28 cellular contexts compared by ENCODE assay signal in genomic region chr17:61177351-61177750, GRCh38.
"Had no signal": no experiment of that assay in that cellular context is flagged by ENCODE, and none has a peak within 500 bp of the region (broad histone marks: within the 10 kb centered on the region; RNA-seq: fewer than 3 reads in every experiment).

No MANE protein-coding gene starts in this region.

- H3K27ac Mint-ChIP-seq: naive thymus-derived CD4-positive, alpha-beta T cell; neural progenitor cell; progenitor cell of endocrine pancreas; stimulated activated effector memory CD8-positive, alpha-beta T cell treated with anti-CD3 and anti-CD28 coated beads, Interleukin-12 subunit alpha, Interleukin-12 subunit beta, amount 100 ng/mL, for 72 hours; stimulated activated naive B cell treated with anti-CD40 and anti-IgM and Interleukin-4, amounts not matched to agents 10 μg/mL and 1 μg/mL and 100 μg/mL, for 72 hours; stimulated activated naive CD8-positive, alpha-beta T cell treated with anti-CD3 and anti-CD28 coated beads, Interleukin-15, Interleukin-2, amounts not matched to agents 100 ng/mL and 50 ng/mL, for 24 hours had no signal

- H3K4me1 ChIP-seq: parathyroid adenoma, psoas muscle, right lobe of liver, sigmoid colon, stomach, upper lobe of left lung, uterus had no signal

- H3K79me2 ChIP-seq: parathyroid adenoma had no signal

- H3K4me1 Mint-ChIP-seq: stimulated activated naive B cell treated with anti-CD40 and anti-IgM and Interleukin-4, amounts not matched to agents 10 μg/mL and 1 μg/mL and 100 μg/mL, for 72 hours had no signal

- ATAC-seq: naive thymus-derived CD4-positive, alpha-beta T cell; natural killer cell treated with Interleukin-12 subunit alpha and Interleukin-12 subunit beta and Interleukin-15 and Interleukin-18, amount 100 ng/mL, for 72 hours; psoas muscle; right cardiac atrium; right lobe of liver; stimulated activated effector memory CD8-positive, alpha-beta T cell treated with anti-CD3 and anti-CD28 coated beads, Interleukin-12 subunit alpha, Interleukin-12 subunit beta, amount 100 ng/mL, for 72 hours; stimulated activated naive B cell treated with anti-CD40 and anti-IgM and Interleukin-4, amounts not matched to agents 10 μg/mL and 1 μg/mL and 100 μg/mL, for 72 hours had no signal

- H3K4me3 ChIP-seq: neural progenitor cell, ovary, psoas muscle, right lobe of liver, sigmoid colon, stomach, thoracic aorta, thyroid gland, tibial nerve, upper lobe of left lung, uterus had no signal

- H3K9ac ChIP-seq: neural progenitor cell, parathyroid adenoma had no signal

- H3K9me3 ChIP-seq: ovary, psoas muscle, right lobe of liver, sigmoid colon, stomach, thoracic aorta, thyroid gland, tibial nerve, upper lobe of left lung, uterus had no signal

- H3K36me3 ChIP-seq: neural progenitor cell, ovary, right lobe of liver, sigmoid colon, stomach, thoracic aorta, thyroid gland, tibial nerve, upper lobe of left lung, uterus had no signal

- H3K36me3 Mint-ChIP-seq: neural progenitor cell; stimulated activated effector memory CD8-positive, alpha-beta T cell treated with anti-CD3 and anti-CD28 coated beads, Interleukin-12 subunit alpha, Interleukin-12 subunit beta, amount 100 ng/mL, for 72 hours had no signal

- H3K4me3 Mint-ChIP-seq: naive thymus-derived CD4-positive, alpha-beta T cell; natural killer cell treated with Interleukin-12 subunit alpha and Interleukin-12 subunit beta and Interleukin-15 and Interleukin-18, amount 100 ng/mL, for 72 hours; neural progenitor cell; stimulated activated effector memory CD8-positive, alpha-beta T cell treated with anti-CD3 and anti-CD28 coated beads, Interleukin-12 subunit alpha, Interleukin-12 subunit beta, amount 100 ng/mL, for 72 hours; stimulated activated naive B cell treated with anti-CD40 and anti-IgM and Interleukin-4, amounts not matched to agents 10 μg/mL and 1 μg/mL and 100 μg/mL, for 72 hours; stimulated activated naive CD8-positive, alpha-beta T cell treated with anti-CD3 and anti-CD28 coated beads, Interleukin-15, Interleukin-2, amounts not matched to agents 100 ng/mL and 50 ng/mL, for 24 hours had no signal

- H2AFZ ChIP-seq: neural progenitor cell, parathyroid adenoma had no signal

- H3K27me3 ChIP-seq: neural progenitor cell, ovary, right lobe of liver, sigmoid colon, stomach, thyroid gland, tibial nerve, upper lobe of left lung, uterus had no signal

- H3K27me3 Mint-ChIP-seq: natural killer cell treated with Interleukin-12 subunit alpha and Interleukin-12 subunit beta and Interleukin-15 and Interleukin-18, amount 100 ng/mL, for 72 hours; progenitor cell of endocrine pancreas; stimulated activated naive B cell treated with anti-CD40 and anti-IgM and Interleukin-4, amounts not matched to agents 10 μg/mL and 1 μg/mL and 100 μg/mL, for 72 hours; stimulated activated naive CD8-positive, alpha-beta T cell treated with anti-CD3 and anti-CD28 coated beads, Interleukin-15, Interleukin-2, amounts not matched to agents 100 ng/mL and 50 ng/mL, for 24 hours had no signal

- FAIRE-seq: small intestine had no signal

- DNase-seq: naive thymus-derived CD4-positive, alpha-beta T cell; occipital lobe; ovary; posterior cingulate gyrus; psoas muscle; right cardiac atrium; right lobe of liver; sigmoid colon; small intestine; stimulated activated CD4-positive, alpha-beta T cell treated with anti-CD3 and anti-CD28 coated beads, Interleukin-15, amount 100 ng/mL, for 24 hours; stimulated activated CD4-positive, alpha-beta T cell treated with anti-CD3 and anti-CD28 coated beads, Interleukin-2, amount 100 ng/mL, for 24 hours; stimulated activated CD4-positive, alpha-beta T cell treated with anti-CD3 and anti-CD28 coated beads, Interleukin-2, amount 100 ng/mL, for 48 hours; stimulated activated CD4-positive, alpha-beta T cell treated with anti-CD3 and anti-CD28 coated beads, Interleukin-4, amount 100 ng/mL, for 24 hours; stimulated activated naive B cell treated with anti-CD40 and anti-IgM and Interleukin-4, amounts not matched to agents 10 μg/mL and 1 μg/mL and 100 μg/mL, for 72 hours; stimulated activated naive CD4-positive, alpha-beta T cell treated with Interleukin-2 at 50 U/mL for 16 hours; stomach; thyroid gland; trophoblast cell; upper lobe of left lung; uterus had no signal

- H3K9me3 Mint-ChIP-seq: neural progenitor cell; stimulated activated effector memory CD8-positive, alpha-beta T cell treated with anti-CD3 and anti-CD28 coated beads, Interleukin-12 subunit alpha, Interleukin-12 subunit beta, amount 100 ng/mL, for 72 hours had no signal

- H3K27ac ChIP-seq: neural progenitor cell, ovary, parathyroid adenoma, psoas muscle, right lobe of liver, sigmoid colon, stomach, thoracic aorta, thyroid gland, tibial nerve, upper lobe of left lung, uterus had no signal
